Comparison of ENCODE assay signal across 19 cellular contexts in the genomic region with DNA sequence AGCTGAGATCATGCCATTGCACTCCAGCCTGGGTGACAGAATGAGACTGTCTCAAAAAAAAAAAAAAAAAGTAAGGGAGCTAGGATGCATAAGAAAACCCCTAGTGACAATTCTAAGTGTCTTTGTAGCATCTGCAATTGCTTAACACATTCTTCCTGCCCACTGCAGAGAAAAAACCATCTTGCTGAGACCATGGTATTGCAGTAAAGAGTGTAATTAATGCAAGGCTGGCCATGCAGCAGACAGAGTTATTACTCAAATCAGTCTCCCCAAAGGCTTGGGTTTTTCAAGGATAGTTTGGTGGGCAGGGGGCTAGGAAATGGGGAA. TPM values are rescaled to one million over a fixed set of nuclear protein-coding genes. Genes with fewer than 3 reads are reported as not detected.
DNase-seq lines count a peak whose midpoint lies in the region; TF ChIP-seq lines count a peak whose summit lies in the region.
"Had no signal": no experiment of that assay in that cellular context is flagged by ENCODE, and none has a peak within 500 bp of the region (broad histone marks: within the 10 kb centered on the region; RNA-seq: fewer than 3 reads in every experiment).

No MANE protein-coding gene starts in this region.

- H3K27me3 ChIP-seq in mammary epithelial cell (ENCODE audit: insufficient read depth, low read length) (no peaks in the 10 kb centered on the region), breast epithelium (no peaks in the 10 kb centered on the region)
- H3K27me3 ChIP-seq: BLaER1 had no signal

- dilution Hi-C loops in mammary epithelial cell (cut with HindIII; ENCODE audit: low sequenced_read_pairs), result no loop called here

- H3K9me3 ChIP-seq in mammary epithelial cell (replicated peaks; ENCODE audit: insufficient read depth, low read length), result no peaks in the 10 kb centered on the region
- H3K9me3 ChIP-seq in breast epithelium, result no peaks in the 10 kb centered on the region

- H3K27ac ChIP-seq in mammary epithelial cell (ENCODE audit: insufficient read depth, low read depth, low read length) (peak overlapping the region; percentile 23), breast epithelium (no peak overlapping the region)
- H3K27ac ChIP-seq: BLaER1, SK-N-MC had no signal

- CTCF ChIA-PET in mammary epithelial cell (lab: Charles Lee; ENCODE audit: low non-redundant PET), result no interaction called here

- no peaks in the 10 kb centered on the region for H3K36me3 ChIP-seq in mammary epithelial cell (ENCODE audit: insufficient read depth, low read length)
- H3K36me3 ChIP-seq in breast epithelium, result no peaks in the 10 kb centered on the region
- H3K36me3 ChIP-seq: BLaER1 had no signal

- H3K27me3 Mint-ChIP-seq in HFFc6 (ENCODE audit: insufficient read depth), result peaks cover 8% of the 10 kb centered on the region
- H3K27me3 Mint-ChIP-seq: CD8-positive, alpha-beta memory T cell; T-cell had no signal

- no peak overlapping the region for H2AFZ ChIP-seq in mammary epithelial cell (ENCODE audit: low read depth, low read length)

- TF ChIP-seq CTCF in mammary epithelial cell (conservative IDR thresholded peaks at IDR 0.05 in 1 of 2, IDR thresholded peaks at IDR 0.05 in 1 of 2; ENCODE audit: extremely low read depth in 1 of 2, insufficient read depth in 1 of 2, low read depth in 1 of 2, low read length in 2 of 2), result no peak
- TF ChIP-seq CTCF in breast epithelium (IDR thresholded peaks at IDR 0.05), result no peak
- no peak for TF ChIP-seq CTCF in HFFc6 (IDR thresholded peaks at IDR 0.05)

- H3K36me3 Mint-ChIP-seq in HFFc6 (ENCODE audit: low read depth), result no peaks in the 10 kb centered on the region
- H3K36me3 Mint-ChIP-seq: CD8-positive, alpha-beta memory T cell; T-cell had no signal

- in situ Hi-C loops in mammary epithelial cell (cut with MboI; ENCODE audit: low sequenced_read_pairs in 2 of 2), result loop anchor here (10.0 kb wide), 2 partner anchors 244 to 444 kb away; no protein-coding TSS in a partner anchor

- no peak for TF ChIP-seq POLR2A in breast epithelium (IDR thresholded peaks at IDR 0.05)

- peaks cover 33% of the 10 kb centered on the region for H3K4me1 Mint-ChIP-seq in HFFc6 (ENCODE audit: low read depth)
- H3K4me1 Mint-ChIP-seq: CD8-positive, alpha-beta memory T cell had no signal

- H4K20me1 ChIP-seq in mammary epithelial cell (ENCODE audit: insufficient read depth, low read length), result no peaks in the 10 kb centered on the region
- H4K20me1 ChIP-seq: BLaER1 had no signal

- no peak overlapping the region for H3K9ac ChIP-seq in mammary epithelial cell (ENCODE audit: insufficient read depth, low read length)
- H3K9ac ChIP-seq: BLaER1 had no signal

- no peak overlapping the region for H3K4me2 ChIP-seq in mammary epithelial cell (ENCODE audit: insufficient read depth, low read depth, low read length)
- H3K4me2 ChIP-seq: BLaER1 had no signal

- H3K4me1 ChIP-seq in mammary epithelial cell (ENCODE audit: insufficient read depth, low read length) (peaks cover 17% of the 10 kb centered on the region), breast epithelium (no peaks in the 10 kb centered on the region)
- H3K4me1 ChIP-seq: BLaER1 had no signal

- H3K4me3 Mint-ChIP-seq in HFFc6, result no peak overlapping the region
- H3K4me3 Mint-ChIP-seq: CD8-positive, alpha-beta memory T cell; H9; T-cell had no signal

- no peak overlapping the region for H3K4me3 ChIP-seq in mammary epithelial cell (replicated peaks in 1 of 3; ENCODE audit: insufficient read depth in 1 of 3, low read depth in 2 of 3, low read length in 3 of 3)
- H3K4me3 ChIP-seq in breast epithelium, result no peak overlapping the region
- H3K4me3 ChIP-seq: BLaER1, GM12878, K562, SK-N-MC had no signal

- no peaks in the 10 kb centered on the region for H3K9me3 Mint-ChIP-seq in HFFc6
- H3K9me3 Mint-ChIP-seq: CD8-positive, alpha-beta memory T cell had no signal

- no peaks in the 10 kb centered on the region for H3K79me2 ChIP-seq in mammary epithelial cell (ENCODE audit: insufficient read depth, low read length)

- H3K27ac Mint-ChIP-seq in HFFc6, result peak overlapping the region; percentile 1; the same call in 1 of the 2 replicates
- H3K27ac Mint-ChIP-seq: CD8-positive, alpha-beta memory T cell; H9; T-cell had no signal

- no TSS peak for BruUV-seq in mammary epithelial cell (replicated peaks; lab: Mats Ljungman, UMichigan)

- intact Hi-C loops in mammary epithelial cell (cut with micrococcal nuclease) (loop anchor here (5.0 kb wide), 2 partner anchors 162 to 247 kb away; no protein-coding TSS in a partner anchor), breast epithelium (cut with DNase I; ENCODE audit: low total_unique reads) (no loop called here)

- DNase-seq in mammary epithelial cell, result no peak
- no peak for DNase-seq in breast epithelium (ENCODE audit: low spot score in 2 of 2)
- no peak for DNase-seq in HFFc6
- peak; percentile 15 for DNase-seq in RPMI8226
- no peak for DNase-seq in globus pallidus (ENCODE audit: low spot score)
- DNase-seq in NCI-H1105 treated with DMSO at 0.1 percent for 48 hours (lab: John Stamatoyannopoulos, UW), result no peak
- DNase-seq in COLO829 (ENCODE audit: low spot score), result no peak
- DNase-seq in NCI-H1092 treated with DMSO at 0.1 percent for 48 hours (lab: John Stamatoyannopoulos, UW), result no peak
- DNase-seq: CD8-positive, alpha-beta memory T cell; H9; NCI-H1930; NCI-H2171 treated with DMSO at 0.1 percent for 48 hours; T-cell had no signal

RNA-seq across cellular contexts. Expression of gene C9orf152, which starts 27.6 kb away (rescaled TPM):
- total RNA-seq in mammary epithelial cell, result not detected
- polyA plus RNA-seq in mammary epithelial cell, result not detected
- not detected for polyA minus RNA-seq in mammary epithelial cell
- total RNA-seq in breast epithelium, result 10 to 100 TPM in 1 of 3 donors, 1 to 10 TPM in 1, not detected in 1; 7.9 to 10.2 TPM
- not detected for total RNA-seq in HFFc6 (2021; fragmentation: NEBNext Ultra II Directional; extraction: Animal tissue kit (Norgen Biotek cat#: 25700))
- total RNA-seq: CD8-positive, alpha-beta memory T cell; GM12878; H9; K562; NCI-H460; Right ventricle myocardium inferior had no signal
- polyA plus RNA-seq: CD8-positive, alpha-beta memory T cell; K562 had no signal
